1 cellular context compared by ENCODE assay signal in the genomic region with DNA sequence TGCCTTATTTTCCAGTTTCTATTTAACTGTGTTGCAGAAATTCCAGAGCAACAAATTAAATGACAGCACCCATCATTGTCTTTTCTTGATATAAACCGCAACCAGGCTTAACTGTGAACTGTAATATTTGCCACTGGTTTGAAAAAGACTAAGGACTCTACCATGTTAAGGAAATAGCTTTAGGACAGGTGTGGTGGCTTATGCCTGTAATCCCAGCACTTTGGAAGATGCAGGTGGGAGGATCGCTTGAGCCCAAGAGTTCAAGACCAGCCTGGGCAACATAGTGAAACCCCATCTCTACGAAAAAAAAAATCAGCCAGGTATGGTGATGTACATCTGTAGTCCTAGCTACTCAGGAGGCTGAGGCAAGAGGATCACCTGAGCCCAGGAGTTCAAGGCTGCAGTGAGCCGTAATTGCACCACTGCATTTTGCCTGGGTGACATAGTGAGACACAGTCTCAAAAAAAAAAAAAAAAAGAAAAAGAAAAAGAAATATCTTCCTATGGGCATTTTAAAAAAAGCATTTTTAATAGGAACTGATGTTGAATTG.
TF ChIP-seq lines count a peak whose summit lies in the region.

No MANE protein-coding gene starts in this region.

TF ChIP-seq in K562, 482 proteins besides CTCF, POLR2A, EP300 and RAD21 (continues in another document):
- no peak for TF ChIP-seq RNF2 (IDR thresholded peaks at IDR 0.05)
- TF ChIP-seq TCFL5 (CRISPR knock-in tag; conservative IDR thresholded peaks at IDR 0.05) = no peak
- TF ChIP-seq POLR2AphosphoS2 (IDR thresholded peaks at IDR 0.05; ENCODE audit: low read length) = 0 out of 2 replicates have a peak, but pooled peaks have one; percentile 23
- TF ChIP-seq STAT5B (CRISPR knock-in tag; IDR thresholded peaks at IDR 0.05) = no peak
- TF ChIP-seq STAG1 (CRISPR knock-in tag; IDR thresholded peaks at IDR 0.05; ENCODE audit: borderline replicate concordance) = no peak
- peak; percentile 55 for TF ChIP-seq ZNF699 (CRISPR knock-in tag; IDR thresholded peaks at IDR 0.05; ENCODE audit: insufficient replicate concordance)
- TF ChIP-seq ZC3H8 (IDR thresholded peaks at IDR 0.05) = no peak
- TF ChIP-seq, protein P1, sequence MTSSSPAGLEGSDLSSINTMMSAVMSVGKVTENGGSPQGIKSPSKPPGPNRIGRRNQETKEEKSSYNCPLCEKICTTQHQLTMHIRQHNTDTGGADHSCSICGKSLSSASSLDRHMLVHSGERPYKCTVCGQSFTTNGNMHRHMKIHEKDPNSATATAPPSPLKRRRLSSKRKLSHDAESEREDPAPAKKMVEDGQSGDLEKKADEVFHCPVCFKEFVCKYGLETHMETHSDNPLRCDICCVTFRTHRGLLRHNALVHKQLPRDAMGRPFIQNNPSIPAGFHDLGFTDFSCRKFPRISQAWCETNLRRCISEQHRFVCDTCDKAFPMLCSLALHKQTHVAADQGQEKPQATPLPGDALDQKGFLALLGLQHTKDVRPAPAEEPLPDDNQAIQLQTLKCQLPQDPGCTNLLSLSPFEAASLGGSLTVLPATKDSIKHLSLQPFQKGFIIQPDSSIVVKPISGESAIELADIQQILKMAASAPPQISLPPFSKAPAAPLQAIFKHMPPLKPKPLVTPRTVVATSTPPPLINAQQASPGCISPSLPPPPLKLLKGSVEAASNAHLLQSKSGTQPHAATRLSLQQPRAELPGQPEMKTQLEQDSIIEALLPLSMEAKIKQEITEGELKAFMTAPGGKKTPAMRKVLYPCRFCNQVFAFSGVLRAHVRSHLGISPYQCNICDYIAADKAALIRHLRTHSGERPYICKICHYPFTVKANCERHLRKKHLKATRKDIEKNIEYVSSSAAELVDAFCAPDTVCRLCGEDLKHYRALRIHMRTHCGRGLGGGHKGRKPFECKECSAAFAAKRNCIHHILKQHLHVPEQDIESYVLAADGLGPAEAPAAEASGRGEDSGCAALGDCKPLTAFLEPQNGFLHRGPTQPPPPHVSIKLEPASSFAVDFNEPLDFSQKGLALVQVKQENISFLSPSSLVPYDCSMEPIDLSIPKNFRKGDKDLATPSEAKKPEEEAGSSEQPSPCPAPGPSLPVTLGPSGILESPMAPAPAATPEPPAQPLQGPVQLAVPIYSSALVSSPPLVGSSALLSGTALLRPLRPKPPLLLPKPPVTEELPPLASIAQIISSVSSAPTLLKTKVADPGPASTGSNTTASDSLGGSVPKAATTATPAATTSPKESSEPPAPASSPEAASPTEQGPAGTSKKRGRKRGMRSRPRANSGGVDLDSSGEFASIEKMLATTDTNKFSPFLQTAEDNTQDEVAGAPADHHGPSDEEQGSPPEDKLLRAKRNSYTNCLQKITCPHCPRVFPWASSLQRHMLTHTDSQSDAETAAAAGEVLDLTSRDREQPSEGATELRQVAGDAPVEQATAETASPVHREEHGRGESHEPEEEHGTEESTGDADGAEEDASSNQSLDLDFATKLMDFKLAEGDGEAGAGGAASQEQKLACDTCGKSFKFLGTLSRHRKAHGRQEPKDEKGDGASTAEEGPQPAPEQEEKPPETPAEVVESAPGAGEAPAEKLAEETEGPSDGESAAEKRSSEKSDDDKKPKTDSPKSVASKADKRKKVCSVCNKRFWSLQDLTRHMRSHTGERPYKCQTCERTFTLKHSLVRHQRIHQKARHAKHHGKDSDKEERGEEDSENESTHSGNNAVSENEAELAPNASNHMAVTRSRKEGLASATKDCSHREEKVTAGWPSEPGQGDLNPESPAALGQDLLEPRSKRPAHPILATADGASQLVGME (CRISPR knock-in tag; IDR thresholded peaks at IDR 0.05) = no peak
- TF ChIP-seq, protein P2, sequence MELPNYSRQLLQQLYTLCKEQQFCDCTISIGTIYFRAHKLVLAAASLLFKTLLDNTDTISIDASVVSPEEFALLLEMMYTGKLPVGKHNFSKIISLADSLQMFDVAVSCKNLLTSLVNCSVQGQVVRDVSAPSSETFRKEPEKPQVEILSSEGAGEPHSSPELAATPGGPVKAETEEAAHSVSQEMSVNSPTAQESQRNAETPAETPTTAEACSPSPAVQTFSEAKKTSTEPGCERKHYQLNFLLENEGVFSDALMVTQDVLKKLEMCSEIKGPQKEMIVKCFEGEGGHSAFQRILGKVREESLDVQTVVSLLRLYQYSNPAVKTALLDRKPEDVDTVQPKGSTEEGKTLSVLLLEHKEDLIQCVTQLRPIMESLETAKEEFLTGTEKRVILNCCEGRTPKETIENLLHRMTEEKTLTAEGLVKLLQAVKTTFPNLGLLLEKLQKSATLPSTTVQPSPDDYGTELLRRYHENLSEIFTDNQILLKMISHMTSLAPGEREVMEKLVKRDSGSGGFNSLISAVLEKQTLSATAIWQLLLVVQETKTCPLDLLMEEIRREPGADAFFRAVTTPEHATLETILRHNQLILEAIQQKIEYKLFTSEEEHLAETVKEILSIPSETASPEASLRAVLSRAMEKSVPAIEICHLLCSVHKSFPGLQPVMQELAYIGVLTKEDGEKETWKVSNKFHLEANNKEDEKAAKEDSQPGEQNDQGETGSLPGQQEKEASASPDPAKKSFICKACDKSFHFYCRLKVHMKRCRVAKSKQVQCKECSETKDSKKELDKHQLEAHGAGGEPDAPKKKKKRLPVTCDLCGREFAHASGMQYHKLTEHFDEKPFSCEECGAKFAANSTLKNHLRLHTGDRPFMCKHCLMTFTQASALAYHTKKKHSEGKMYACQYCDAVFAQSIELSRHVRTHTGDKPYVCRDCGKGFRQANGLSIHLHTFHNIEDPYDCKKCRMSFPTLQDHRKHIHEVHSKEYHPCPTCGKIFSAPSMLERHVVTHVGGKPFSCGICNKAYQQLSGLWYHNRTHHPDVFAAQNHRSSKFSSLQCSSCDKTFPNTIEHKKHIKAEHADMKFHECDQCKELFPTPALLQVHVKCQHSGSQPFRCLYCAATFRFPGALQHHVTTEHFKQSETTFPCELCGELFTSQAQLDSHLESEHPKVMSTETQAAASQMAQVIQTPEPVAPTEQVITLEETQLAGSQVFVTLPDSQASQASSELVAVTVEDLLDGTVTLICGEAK (IDR thresholded peaks at IDR 0.05) = no peak
- TF ChIP-seq, protein P2 (CRISPR knock-in tag; IDR thresholded peaks at IDR 0.05) = peak; percentile 42; the same call in 1 of the 2 replicates
- TF ChIP-seq TBP (optimal IDR thresholded peaks at IDR 0.05; ENCODE audit: low read depth, low read length) = no peak
- TF ChIP-seq XRCC3 (IDR thresholded peaks at IDR 0.05) = no peak
- TF ChIP-seq BACH1 (tag; IDR thresholded peaks at IDR 0.05) = no peak
- no peak for TF ChIP-seq ADNP (tag; IDR thresholded peaks at IDR 0.05)
- no peak for TF ChIP-seq CBX1 (IDR thresholded peaks at IDR 0.05; ENCODE audit: low read depth)
- no peak for TF ChIP-seq NCOR1 (IDR thresholded peaks at IDR 0.05)
- TF ChIP-seq, protein P3, sequence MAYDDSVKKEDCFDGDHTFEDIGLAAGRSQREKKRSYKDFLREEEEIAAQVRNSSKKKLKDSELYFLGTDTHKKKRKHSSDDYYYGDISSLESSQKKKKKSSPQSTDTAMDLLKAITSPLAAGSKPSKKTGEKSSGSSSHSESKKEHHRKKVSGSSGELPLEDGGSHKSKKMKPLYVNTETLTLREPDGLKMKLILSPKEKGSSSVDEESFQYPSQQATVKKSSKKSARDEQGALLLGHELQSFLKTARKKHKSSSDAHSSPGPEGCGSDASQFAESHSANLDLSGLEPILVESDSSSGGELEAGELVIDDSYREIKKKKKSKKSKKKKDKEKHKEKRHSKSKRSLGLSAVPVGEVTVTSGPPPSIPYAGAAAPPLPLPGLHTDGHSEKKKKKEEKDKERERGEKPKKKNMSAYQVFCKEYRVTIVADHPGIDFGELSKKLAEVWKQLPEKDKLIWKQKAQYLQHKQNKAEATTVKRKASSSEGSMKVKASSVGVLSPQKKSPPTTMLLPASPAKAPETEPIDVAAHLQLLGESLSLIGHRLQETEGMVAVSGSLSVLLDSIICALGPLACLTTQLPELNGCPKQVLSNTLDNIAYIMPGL (CRISPR knock-in tag; IDR thresholded peaks at IDR 0.05) = no peak
- TF ChIP-seq, protein P4, sequence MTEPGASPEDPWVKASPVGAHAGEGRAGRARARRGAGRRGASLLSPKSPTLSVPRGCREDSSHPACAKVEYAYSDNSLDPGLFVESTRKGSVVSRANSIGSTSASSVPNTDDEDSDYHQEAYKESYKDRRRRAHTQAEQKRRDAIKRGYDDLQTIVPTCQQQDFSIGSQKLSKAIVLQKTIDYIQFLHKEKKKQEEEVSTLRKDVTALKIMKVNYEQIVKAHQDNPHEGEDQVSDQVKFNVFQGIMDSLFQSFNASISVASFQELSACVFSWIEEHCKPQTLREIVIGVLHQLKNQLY (CRISPR knock-in tag; conservative IDR thresholded peaks at IDR 0.05) = 0 out of 4 replicates have a peak, but pooled peaks of 1 of the 2 experiments have one; percentile 60
- 0 out of 2 replicates have a peak, but pooled peaks have one; percentile 43 for TF ChIP-seq ZNF707 (CRISPR knock-in tag; conservative IDR thresholded peaks at IDR 0.05)
- no peak for TF ChIP-seq CHD2 (IDR thresholded peaks at IDR 0.05; ENCODE audit: low read depth, low read length)
- TF ChIP-seq DMBX1 (CRISPR knock-in tag; IDR thresholded peaks at IDR 0.05; ENCODE audit: borderline replicate concordance) = 0 out of 2 replicates have a peak, but pooled peaks have one; percentile 20
- TF ChIP-seq ZNF143 (CRISPR knock-in tag; IDR thresholded peaks at IDR 0.05) = no peak
- TF ChIP-seq, protein P5, sequence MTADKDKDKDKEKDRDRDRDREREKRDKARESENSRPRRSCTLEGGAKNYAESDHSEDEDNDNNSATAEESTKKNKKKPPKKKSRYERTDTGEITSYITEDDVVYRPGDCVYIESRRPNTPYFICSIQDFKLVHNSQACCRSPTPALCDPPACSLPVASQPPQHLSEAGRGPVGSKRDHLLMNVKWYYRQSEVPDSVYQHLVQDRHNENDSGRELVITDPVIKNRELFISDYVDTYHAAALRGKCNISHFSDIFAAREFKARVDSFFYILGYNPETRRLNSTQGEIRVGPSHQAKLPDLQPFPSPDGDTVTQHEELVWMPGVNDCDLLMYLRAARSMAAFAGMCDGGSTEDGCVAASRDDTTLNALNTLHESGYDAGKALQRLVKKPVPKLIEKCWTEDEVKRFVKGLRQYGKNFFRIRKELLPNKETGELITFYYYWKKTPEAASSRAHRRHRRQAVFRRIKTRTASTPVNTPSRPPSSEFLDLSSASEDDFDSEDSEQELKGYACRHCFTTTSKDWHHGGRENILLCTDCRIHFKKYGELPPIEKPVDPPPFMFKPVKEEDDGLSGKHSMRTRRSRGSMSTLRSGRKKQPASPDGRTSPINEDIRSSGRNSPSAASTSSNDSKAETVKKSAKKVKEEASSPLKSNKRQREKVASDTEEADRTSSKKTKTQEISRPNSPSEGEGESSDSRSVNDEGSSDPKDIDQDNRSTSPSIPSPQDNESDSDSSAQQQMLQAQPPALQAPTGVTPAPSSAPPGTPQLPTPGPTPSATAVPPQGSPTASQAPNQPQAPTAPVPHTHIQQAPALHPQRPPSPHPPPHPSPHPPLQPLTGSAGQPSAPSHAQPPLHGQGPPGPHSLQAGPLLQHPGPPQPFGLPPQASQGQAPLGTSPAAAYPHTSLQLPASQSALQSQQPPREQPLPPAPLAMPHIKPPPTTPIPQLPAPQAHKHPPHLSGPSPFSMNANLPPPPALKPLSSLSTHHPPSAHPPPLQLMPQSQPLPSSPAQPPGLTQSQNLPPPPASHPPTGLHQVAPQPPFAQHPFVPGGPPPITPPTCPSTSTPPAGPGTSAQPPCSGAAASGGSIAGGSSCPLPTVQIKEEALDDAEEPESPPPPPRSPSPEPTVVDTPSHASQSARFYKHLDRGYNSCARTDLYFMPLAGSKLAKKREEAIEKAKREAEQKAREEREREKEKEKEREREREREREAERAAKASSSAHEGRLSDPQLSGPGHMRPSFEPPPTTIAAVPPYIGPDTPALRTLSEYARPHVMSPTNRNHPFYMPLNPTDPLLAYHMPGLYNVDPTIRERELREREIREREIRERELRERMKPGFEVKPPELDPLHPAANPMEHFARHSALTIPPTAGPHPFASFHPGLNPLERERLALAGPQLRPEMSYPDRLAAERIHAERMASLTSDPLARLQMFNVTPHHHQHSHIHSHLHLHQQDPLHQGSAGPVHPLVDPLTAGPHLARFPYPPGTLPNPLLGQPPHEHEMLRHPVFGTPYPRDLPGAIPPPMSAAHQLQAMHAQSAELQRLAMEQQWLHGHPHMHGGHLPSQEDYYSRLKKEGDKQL (CRISPR knock-in tag; IDR thresholded peaks at IDR 0.05; ENCODE audit: borderline replicate concordance) = no peak
- TF ChIP-seq, protein P6, sequence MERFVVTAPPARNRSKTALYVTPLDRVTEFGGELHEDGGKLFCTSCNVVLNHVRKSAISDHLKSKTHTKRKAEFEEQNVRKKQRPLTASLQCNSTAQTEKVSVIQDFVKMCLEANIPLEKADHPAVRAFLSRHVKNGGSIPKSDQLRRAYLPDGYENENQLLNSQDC (CRISPR knock-in tag; IDR thresholded peaks at IDR 0.05) = no peak
- TF ChIP-seq BRD9 (IDR thresholded peaks at IDR 0.05; ENCODE audit: low read depth, partially characterized antibody) = peak; percentile 22
- TF ChIP-seq, protein P7, sequence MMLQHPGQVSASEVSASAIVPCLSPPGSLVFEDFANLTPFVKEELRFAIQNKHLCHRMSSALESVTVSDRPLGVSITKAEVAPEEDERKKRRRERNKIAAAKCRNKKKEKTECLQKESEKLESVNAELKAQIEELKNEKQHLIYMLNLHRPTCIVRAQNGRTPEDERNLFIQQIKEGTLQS (IDR thresholded peaks at IDR 0.05) = no peak
- TF ChIP-seq, protein P7 (CRISPR knock-in tag; conservative IDR thresholded peaks at IDR 0.05) = 0 out of 2 replicates have a peak, but pooled peaks have one; percentile 3
- TF ChIP-seq GTF2E2 (tag; IDR thresholded peaks at IDR 0.05) = peak; percentile 36; the same call in 1 of the 2 replicates
- 0 out of 2 replicates have a peak, but pooled peaks have one; percentile 64 for TF ChIP-seq ZNF589 (CRISPR knock-in tag; IDR thresholded peaks at IDR 0.05; ENCODE audit: low read depth)
- TF ChIP-seq ELF4 (CRISPR knock-in tag; IDR thresholded peaks at IDR 0.05) = 0 out of 2 replicates have a peak, but pooled peaks have one; percentile 8
